1 cellular context compared by ENCODE assay signal in the genomic region with DNA sequence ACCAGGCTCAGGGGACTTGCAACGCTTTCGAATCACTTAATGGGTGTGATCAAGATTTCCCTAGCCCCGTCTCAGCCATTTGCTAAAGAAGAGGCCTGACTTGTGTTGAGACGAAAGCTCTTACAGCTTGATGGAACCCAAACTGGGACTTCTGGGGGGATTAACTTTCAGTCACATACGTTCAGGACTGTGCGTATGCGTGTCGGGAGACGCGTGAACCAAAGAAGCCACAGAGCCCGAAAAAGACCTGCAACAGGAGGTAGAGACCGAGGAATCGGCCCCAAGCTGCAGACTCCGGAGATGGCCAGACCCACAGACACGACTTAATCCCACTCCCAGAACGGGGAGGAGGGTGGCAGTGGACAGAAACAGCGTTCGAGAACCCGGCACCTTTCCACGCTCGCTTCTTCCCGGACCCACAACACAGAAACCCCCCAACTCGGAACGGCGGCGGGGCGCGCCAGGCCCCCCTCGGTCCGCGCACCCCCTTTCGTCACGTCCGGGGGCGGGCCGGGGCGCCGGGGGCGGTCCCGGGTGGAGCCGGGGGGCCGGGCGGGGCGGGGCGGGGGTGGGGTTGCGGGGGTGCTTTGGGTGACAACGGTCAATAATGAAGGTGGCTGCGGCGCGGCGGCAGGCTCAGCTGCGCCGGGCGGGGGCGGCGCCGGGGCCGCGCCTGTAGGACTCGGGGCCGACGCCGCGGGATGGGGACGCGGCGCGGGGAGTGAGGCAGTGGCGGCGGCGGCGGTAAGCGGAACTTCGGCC.
TF ChIP-seq lines count a peak whose summit lies in the region.

A gene (plus strand): TSS at position 604 of the 762 bp plus-strand sequence. CDS start 256 bp downstream, outside the sequence.

TF ChIP-seq in K562, 482 proteins besides CTCF, POLR2A, EP300 and RAD21 (continued from another document and continues in another):
- TF ChIP-seq CTBP1 (IDR thresholded peaks at IDR 0.05; ENCODE audit: borderline replicate concordance) (peak; percentile 77; the same call in 1 of the 2 replicates), ZNF583 (CRISPR knock-in tag; IDR thresholded peaks at IDR 0.05) (no peak), HDAC8 (tag; IDR thresholded peaks at IDR 0.05) (no peak), FOSL1 (tag; conservative IDR thresholded peaks at IDR 0.05) (peak; percentile 24; the same call in 1 of the 2 replicates), ATF1 (CRISPR knock-in tag; IDR thresholded peaks at IDR 0.05) (no peak), ATF1 (tag; IDR thresholded peaks at IDR 0.05) (peak; percentile 81), XRCC5 (IDR thresholded peaks at IDR 0.05; ENCODE audit: low read depth, low read length) (0 out of 2 replicates have a peak, but pooled peaks have one; percentile 22), HDAC1 (IDR thresholded peaks at IDR 0.05) (peak in 1 of 2 experiments; percentile 70; a peak in 2 of 4 replicates), DIDO1 (tag; IDR thresholded peaks at IDR 0.05; ENCODE audit: low read depth) (peak; percentile 54; the same call in 1 of the 2 replicates), CEBPG (CRISPR knock-in tag; IDR thresholded peaks at IDR 0.05) (no peak), CEBPG (tag; conservative IDR thresholded peaks at IDR 0.05 in 1 of 2, IDR thresholded peaks at IDR 0.05 in 1 of 2) (no peak), CBX1 (IDR thresholded peaks at IDR 0.05; ENCODE audit: low read depth) (0 out of 2 replicates have a peak, but pooled peaks have one; percentile 41), THRAP3 (IDR thresholded peaks at IDR 0.05; ENCODE audit: borderline replicate concordance) (no peak), HLTF (IDR thresholded peaks at IDR 0.05) (peak; percentile 77; the same call in 1 of the 2 replicates), NCOA2 (IDR thresholded peaks at IDR 0.05; ENCODE audit: partially characterized antibody in 2 of 2) (no peak), ZSCAN32 (CRISPR knock-in tag; IDR thresholded peaks at IDR 0.05) (no peak), PHTF2 (CRISPR knock-in tag; IDR thresholded peaks at IDR 0.05) (no peak), RFX5 (IDR thresholded peaks at IDR 0.05; ENCODE audit: low read depth, low read length) (no peak), RBBP5 (IDR thresholded peaks at IDR 0.05; ENCODE audit: borderline replicate concordance, insufficient read depth, low read length, poor library complexity, severe bottlenecking) (peak; percentile 51), BMI1 (IDR thresholded peaks at IDR 0.05; ENCODE audit: low read length) (no peak), MYC (IDR thresholded peaks at IDR 0.05; ENCODE audit: low read depth, low read length) (peak; percentile 56), MYC (CRISPR knock-in tag; IDR thresholded peaks at IDR 0.05; ENCODE audit: borderline replicate concordance, low read depth) (no peak), PHF20 (IDR thresholded peaks at IDR 0.05; ENCODE audit: partially characterized antibody) (peak; percentile 79), ZBTB7A (IDR thresholded peaks at IDR 0.05; ENCODE audit: borderline replicate concordance, control insufficient read depth, low read depth, low read length) (peak; percentile 92), YY1 (IDR thresholded peaks at IDR 0.05; ENCODE audit: borderline replicate concordance in 1 of 3, control insufficient read depth in 1 of 3, extremely low read depth in 1 of 3, insufficient read depth in 3 of 3, insufficient read length in 1 of 3, insufficient replicate concordance in 2 of 3, low read depth in 1 of 3, low read length in 2 of 3) (peak in 2 of 3 experiments; percentile 82), NBN (IDR thresholded peaks at IDR 0.05; ENCODE audit: low read depth) (0 out of 2 replicates have a peak, but pooled peaks have one; percentile 29), EGR1 (conservative IDR thresholded peaks at IDR 0.05) (peak; percentile 6; the same call in 1 of the 2 replicates), XRCC3 (IDR thresholded peaks at IDR 0.05) (no peak), SMARCB1 (IDR thresholded peaks at IDR 0.05; ENCODE audit: insufficient read length, low read depth) (no peak), TBL1XR1 (IDR thresholded peaks at IDR 0.05; ENCODE audit: low read length in 2 of 2) (peak in 1 of 2 experiments; percentile 42; a peak in 1 of 4 replicates), C11orf30 (IDR thresholded peaks at IDR 0.05; ENCODE audit: low read depth) (0 out of 2 replicates have a peak, but pooled peaks have one; percentile 7), NR4A1 (CRISPR knock-in tag; IDR thresholded peaks at IDR 0.05) (0 out of 2 replicates have a peak, but pooled peaks have one; percentile 63), NR4A1 (tag; IDR thresholded peaks at IDR 0.05) (no peak), ZNF644 (tag; IDR thresholded peaks at IDR 0.05; ENCODE audit: low read depth) (no peak), ETS2 (tag; IDR thresholded peaks at IDR 0.05; ENCODE audit: borderline replicate concordance, poor library complexity, severe bottlenecking) (no peak), HDAC2 (IDR thresholded peaks at IDR 0.05) (peak; percentile 41; the same call in 1 of the 2 replicates), SAFB (IDR thresholded peaks at IDR 0.05; ENCODE audit: borderline replicate concordance, low read depth, low read length) (0 out of 2 replicates have a peak, but pooled peaks have one; percentile 44), HMGN3 (IDR thresholded peaks at IDR 0.05; ENCODE audit: borderline replicate concordance, extremely low read depth, insufficient read length, low read depth, low read length) (peak; percentile 67), ETV6 (IDR thresholded peaks at IDR 0.05; ENCODE audit: borderline replicate concordance in 1 of 2, low read depth in 2 of 2, low read length in 1 of 2) (no peak), ETV6 (CRISPR knock-in tag; IDR thresholded peaks at IDR 0.05; ENCODE audit: borderline replicate concordance) (no peak), ARID2 (IDR thresholded peaks at IDR 0.05) (no peak), MBD2 (IDR thresholded peaks at IDR 0.05; ENCODE audit: borderline replicate concordance, low read depth) (peak; percentile 77), CREM (IDR thresholded peaks at IDR 0.05; ENCODE audit: low read depth) (peak; percentile 92), ZNF780A (CRISPR knock-in tag; IDR thresholded peaks at IDR 0.05) (no peak), CREBBP (IDR thresholded peaks at IDR 0.05; ENCODE audit: low read depth, low read length) (no peak), NFRKB (IDR thresholded peaks at IDR 0.05; ENCODE audit: low read depth) (peak; percentile 30; the same call in 1 of the 2 replicates), NR2F6 (CRISPR knock-in tag; IDR thresholded peaks at IDR 0.05) (0 out of 2 replicates have a peak, but pooled peaks have one; percentile 57), POLR2AphosphoS5 (IDR thresholded peaks at IDR 0.05; ENCODE audit: control insufficient read depth, insufficient read depth, low read depth, low read length) (peak; percentile 81), SOX6 (IDR thresholded peaks at IDR 0.05) (0 out of 2 replicates have a peak, but pooled peaks have one; percentile 26), CC2D1A (IDR thresholded peaks at IDR 0.05) (0 out of 2 replicates have a peak, but pooled peaks have one; percentile 42)
- TF ChIP-seq, protein P1, sequence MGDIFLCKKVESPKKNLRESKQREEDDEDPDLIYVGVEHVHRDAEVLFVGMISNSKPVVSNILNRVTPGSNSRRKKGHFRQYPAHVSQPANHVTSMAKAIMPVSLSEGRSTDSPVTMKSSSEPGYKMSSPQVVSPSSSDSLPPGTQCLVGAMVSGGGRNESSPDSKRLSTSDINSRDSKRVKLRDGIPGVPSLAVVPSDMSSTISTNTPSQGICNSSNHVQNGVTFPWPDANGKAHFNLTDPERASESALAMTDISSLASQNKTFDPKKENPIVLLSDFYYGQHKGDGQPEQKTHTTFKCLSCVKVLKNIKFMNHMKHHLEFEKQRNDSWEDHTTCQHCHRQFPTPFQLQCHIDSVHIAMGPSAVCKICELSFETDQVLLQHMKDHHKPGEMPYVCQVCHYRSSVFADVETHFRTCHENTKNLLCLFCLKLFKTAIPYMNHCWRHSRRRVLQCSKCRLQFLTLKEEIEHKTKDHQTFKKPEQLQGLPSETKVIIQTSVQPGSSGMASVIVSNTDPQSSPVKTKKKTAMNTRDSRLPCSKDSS (IDR thresholded peaks at IDR 0.05; ENCODE audit: low read depth, partially characterized antibody), result no peak
- TF ChIP-seq, protein P2, sequence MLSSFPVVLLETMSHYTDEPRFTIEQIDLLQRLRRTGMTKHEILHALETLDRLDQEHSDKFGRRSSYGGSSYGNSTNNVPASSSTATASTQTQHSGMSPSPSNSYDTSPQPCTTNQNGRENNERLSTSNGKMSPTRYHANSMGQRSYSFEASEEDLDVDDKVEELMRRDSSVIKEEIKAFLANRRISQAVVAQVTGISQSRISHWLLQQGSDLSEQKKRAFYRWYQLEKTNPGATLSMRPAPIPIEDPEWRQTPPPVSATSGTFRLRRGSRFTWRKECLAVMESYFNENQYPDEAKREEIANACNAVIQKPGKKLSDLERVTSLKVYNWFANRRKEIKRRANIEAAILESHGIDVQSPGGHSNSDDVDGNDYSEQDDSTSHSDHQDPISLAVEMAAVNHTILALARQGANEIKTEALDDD (IDR thresholded peaks at IDR 0.05), result 0 out of 2 replicates have a peak, but pooled peaks have one; percentile 5
- TF ChIP-seq, protein P3, sequence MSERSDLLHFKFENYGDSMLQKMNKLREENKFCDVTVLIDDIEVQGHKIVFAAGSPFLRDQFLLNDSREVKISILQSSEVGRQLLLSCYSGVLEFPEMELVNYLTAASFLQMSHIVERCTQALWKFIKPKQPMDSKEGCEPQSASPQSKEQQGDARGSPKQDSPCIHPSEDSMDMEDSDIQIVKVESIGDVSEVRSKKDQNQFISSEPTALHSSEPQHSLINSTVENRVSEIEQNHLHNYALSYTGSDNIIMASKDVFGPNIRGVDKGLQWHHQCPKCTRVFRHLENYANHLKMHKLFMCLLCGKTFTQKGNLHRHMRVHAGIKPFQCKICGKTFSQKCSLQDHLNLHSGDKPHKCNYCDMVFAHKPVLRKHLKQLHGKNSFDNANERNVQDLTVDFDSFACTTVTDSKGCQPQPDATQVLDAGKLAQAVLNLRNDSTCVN (CRISPR knock-in tag; IDR thresholded peaks at IDR 0.05), result no peak
- TF ChIP-seq, protein P4, sequence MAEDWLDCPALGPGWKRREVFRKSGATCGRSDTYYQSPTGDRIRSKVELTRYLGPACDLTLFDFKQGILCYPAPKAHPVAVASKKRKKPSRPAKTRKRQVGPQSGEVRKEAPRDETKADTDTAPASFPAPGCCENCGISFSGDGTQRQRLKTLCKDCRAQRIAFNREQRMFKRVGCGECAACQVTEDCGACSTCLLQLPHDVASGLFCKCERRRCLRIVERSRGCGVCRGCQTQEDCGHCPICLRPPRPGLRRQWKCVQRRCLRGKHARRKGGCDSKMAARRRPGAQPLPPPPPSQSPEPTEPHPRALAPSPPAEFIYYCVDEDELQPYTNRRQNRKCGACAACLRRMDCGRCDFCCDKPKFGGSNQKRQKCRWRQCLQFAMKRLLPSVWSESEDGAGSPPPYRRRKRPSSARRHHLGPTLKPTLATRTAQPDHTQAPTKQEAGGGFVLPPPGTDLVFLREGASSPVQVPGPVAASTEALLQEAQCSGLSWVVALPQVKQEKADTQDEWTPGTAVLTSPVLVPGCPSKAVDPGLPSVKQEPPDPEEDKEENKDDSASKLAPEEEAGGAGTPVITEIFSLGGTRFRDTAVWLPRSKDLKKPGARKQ (CRISPR knock-in tag; IDR thresholded peaks at IDR 0.05), result no peak
- TF ChIP-seq, protein P5, sequence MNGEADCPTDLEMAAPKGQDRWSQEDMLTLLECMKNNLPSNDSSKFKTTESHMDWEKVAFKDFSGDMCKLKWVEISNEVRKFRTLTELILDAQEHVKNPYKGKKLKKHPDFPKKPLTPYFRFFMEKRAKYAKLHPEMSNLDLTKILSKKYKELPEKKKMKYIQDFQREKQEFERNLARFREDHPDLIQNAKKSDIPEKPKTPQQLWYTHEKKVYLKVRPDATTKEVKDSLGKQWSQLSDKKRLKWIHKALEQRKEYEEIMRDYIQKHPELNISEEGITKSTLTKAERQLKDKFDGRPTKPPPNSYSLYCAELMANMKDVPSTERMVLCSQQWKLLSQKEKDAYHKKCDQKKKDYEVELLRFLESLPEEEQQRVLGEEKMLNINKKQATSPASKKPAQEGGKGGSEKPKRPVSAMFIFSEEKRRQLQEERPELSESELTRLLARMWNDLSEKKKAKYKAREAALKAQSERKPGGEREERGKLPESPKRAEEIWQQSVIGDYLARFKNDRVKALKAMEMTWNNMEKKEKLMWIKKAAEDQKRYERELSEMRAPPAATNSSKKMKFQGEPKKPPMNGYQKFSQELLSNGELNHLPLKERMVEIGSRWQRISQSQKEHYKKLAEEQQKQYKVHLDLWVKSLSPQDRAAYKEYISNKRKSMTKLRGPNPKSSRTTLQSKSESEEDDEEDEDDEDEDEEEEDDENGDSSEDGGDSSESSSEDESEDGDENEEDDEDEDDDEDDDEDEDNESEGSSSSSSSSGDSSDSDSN (IDR thresholded peaks at IDR 0.05; ENCODE audit: borderline replicate concordance in 1 of 2, low read depth in 2 of 2, low read length in 2 of 2), result peak in 1 of 2 experiments; percentile 21; a peak in 1 of 4 replicates
- TF ChIP-seq, protein P6, sequence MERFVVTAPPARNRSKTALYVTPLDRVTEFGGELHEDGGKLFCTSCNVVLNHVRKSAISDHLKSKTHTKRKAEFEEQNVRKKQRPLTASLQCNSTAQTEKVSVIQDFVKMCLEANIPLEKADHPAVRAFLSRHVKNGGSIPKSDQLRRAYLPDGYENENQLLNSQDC (CRISPR knock-in tag; IDR thresholded peaks at IDR 0.05), result peak; percentile 52; the same call in 1 of the 2 replicates
- TF ChIP-seq, protein P7, sequence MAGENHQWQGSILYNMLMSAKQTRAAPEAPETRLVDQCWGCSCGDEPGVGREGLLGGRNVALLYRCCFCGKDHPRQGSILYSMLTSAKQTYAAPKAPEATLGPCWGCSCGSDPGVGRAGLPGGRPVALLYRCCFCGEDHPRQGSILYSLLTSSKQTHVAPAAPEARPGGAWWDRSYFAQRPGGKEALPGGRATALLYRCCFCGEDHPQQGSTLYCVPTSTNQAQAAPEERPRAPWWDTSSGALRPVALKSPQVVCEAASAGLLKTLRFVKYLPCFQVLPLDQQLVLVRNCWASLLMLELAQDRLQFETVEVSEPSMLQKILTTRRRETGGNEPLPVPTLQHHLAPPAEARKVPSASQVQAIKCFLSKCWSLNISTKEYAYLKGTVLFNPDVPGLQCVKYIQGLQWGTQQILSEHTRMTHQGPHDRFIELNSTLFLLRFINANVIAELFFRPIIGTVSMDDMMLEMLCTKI (IDR thresholded peaks at IDR 0.05; ENCODE audit: partially characterized antibody), result no peak
- TF ChIP-seq, protein P8, sequence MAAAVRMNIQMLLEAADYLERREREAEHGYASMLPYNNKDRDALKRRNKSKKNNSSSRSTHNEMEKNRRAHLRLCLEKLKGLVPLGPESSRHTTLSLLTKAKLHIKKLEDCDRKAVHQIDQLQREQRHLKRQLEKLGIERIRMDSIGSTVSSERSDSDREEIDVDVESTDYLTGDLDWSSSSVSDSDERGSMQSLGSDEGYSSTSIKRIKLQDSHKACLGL (CRISPR knock-in tag; IDR thresholded peaks at IDR 0.05; ENCODE audit: borderline replicate concordance, poor library complexity, severe bottlenecking), result no peak
- TF ChIP-seq, protein P9, sequence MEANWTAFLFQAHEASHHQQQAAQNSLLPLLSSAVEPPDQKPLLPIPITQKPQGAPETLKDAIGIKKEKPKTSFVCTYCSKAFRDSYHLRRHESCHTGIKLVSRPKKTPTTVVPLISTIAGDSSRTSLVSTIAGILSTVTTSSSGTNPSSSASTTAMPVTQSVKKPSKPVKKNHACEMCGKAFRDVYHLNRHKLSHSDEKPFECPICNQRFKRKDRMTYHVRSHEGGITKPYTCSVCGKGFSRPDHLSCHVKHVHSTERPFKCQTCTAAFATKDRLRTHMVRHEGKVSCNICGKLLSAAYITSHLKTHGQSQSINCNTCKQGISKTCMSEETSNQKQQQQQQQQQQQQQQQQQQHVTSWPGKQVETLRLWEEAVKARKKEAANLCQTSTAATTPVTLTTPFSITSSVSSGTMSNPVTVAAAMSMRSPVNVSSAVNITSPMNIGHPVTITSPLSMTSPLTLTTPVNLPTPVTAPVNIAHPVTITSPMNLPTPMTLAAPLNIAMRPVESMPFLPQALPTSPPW (CRISPR knock-in tag; IDR thresholded peaks at IDR 0.05), result peak; percentile 99
